10 cellular contexts compared by ENCODE assay signal in genomic region chr18:24075731-24076130, GRCh38.
DNase-seq lines count a peak whose midpoint lies in the region; ATAC-seq and TF ChIP-seq lines count a peak whose summit lies in the region.
"Had no signal": no experiment of that assay in that cellular context is flagged by ENCODE, and none has a peak within 500 bp of the region (broad histone marks: within the 10 kb centered on the region; RNA-seq: fewer than 3 reads in every experiment).

No MANE protein-coding gene starts in this region.

- no peaks in the 10 kb centered on the region for H3K27me3 ChIP-seq in CD4-positive, alpha-beta T cell (ENCODE audit: control insufficient read depth, insufficient read depth, low read length)
- no peaks in the 10 kb centered on the region for H3K27me3 ChIP-seq in GM23338 (ENCODE audit: insufficient read depth)

- intact Hi-C loops in CD4-positive, alpha-beta T cell (cut with DNase I, micrococcal nuclease), result no loop called here

- H3K36me3 Mint-ChIP-seq in CD4-positive, alpha-beta T cell (ENCODE audit: low read depth), result peaks cover 95% of the 10 kb centered on the region
- H3K36me3 Mint-ChIP-seq in GM23338 (ENCODE audit: low read depth), result peaks cover 24% of the 10 kb centered on the region
- peaks cover 71% of the 10 kb centered on the region for H3K36me3 Mint-ChIP-seq in activated CD4-positive, alpha-beta memory T cell treated with anti-CD3 and anti-CD28 coated beads, Interleukin-2, amount 10 ng/mL, durations not matched to agents 7 days and 5 days (ENCODE audit: low read depth)
- peaks cover 9 to 68% (median 25%) of the 10 kb centered on the region in 3 donors for H3K36me3 Mint-ChIP-seq in naive thymus-derived CD8-positive, alpha-beta T cell

- POLR2A ChIA-PET in CD4-positive, alpha-beta T cell (lab: Charles Lee), result interaction anchor here (0.8 to 1.5 kb wide), 3 partner anchors 11 to 61 kb away, joined by 3 to 6 read pairs (median 4); partner anchors contain the start of gene TTC39C
- POLR2A ChIA-PET in activated CD4-positive, alpha-beta memory T cell treated with anti-CD3 and anti-CD28 coated beads, Interleukin-2, amount 10 ng/mL, durations not matched to agents 7 days and 5 days (lab: Charles Lee), result interaction anchor here (0.7 to 2.3 kb wide), 6 partner anchors 9 to 184 kb away, joined by 3 to 12 read pairs (median 4); partner anchors contain the start of gene TTC39C
- POLR2A ChIA-PET in naive thymus-derived CD8-positive, alpha-beta T cell (lab: Charles Lee), result interaction anchor here (0.5 to 1.1 kb wide), 5 partner anchors 14 to 426 kb away, joined by 3 to 5 read pairs (median 4); partner anchors contain the start of gene TTC39C

- peaks cover 67% of the 10 kb centered on the region for H3K4me1 Mint-ChIP-seq in CD4-positive, alpha-beta T cell (ENCODE audit: low read depth)
- peaks cover 11% of the 10 kb centered on the region for H3K4me1 Mint-ChIP-seq in GM23338
- H3K4me1 Mint-ChIP-seq in activated CD4-positive, alpha-beta memory T cell treated with anti-CD3 and anti-CD28 coated beads, Interleukin-2, amount 10 ng/mL, durations not matched to agents 7 days and 5 days, result peaks cover 56% of the 10 kb centered on the region
- H3K4me1 Mint-ChIP-seq in naive thymus-derived CD8-positive, alpha-beta T cell, result peaks cover 19 to 45% (median 39%) of the 10 kb centered on the region in 4 donors

- H3K27me3 Mint-ChIP-seq in CD4-positive, alpha-beta T cell, result no peaks in the 10 kb centered on the region
- H3K27me3 Mint-ChIP-seq in GM23338 (ENCODE audit: insufficient read depth, low read depth, poor library complexity), result no peaks in the 10 kb centered on the region
- H3K27me3 Mint-ChIP-seq in activated CD4-positive, alpha-beta memory T cell treated with anti-CD3 and anti-CD28 coated beads, Interleukin-2, amount 10 ng/mL, durations not matched to agents 7 days and 5 days, result no peaks in the 10 kb centered on the region
- no peaks in the 10 kb centered on the region for H3K27me3 Mint-ChIP-seq in naive thymus-derived CD8-positive, alpha-beta T cell

- H3K4me3 Mint-ChIP-seq in CD4-positive, alpha-beta T cell, result no peak overlapping the region
- H3K4me3 Mint-ChIP-seq in GM23338, result no peak overlapping the region
- no peak overlapping the region for H3K4me3 Mint-ChIP-seq in activated CD4-positive, alpha-beta memory T cell treated with anti-CD3 and anti-CD28 coated beads, Interleukin-2, amount 10 ng/mL, durations not matched to agents 7 days and 5 days
- peak overlapping the region in 1 of 10 donors; percentile 46 for H3K4me3 Mint-ChIP-seq in naive thymus-derived CD8-positive, alpha-beta T cell

- H3F3A ChIP-seq in GM23338 (replicated peaks; ENCODE audit: low read depth), result 0 out of 2 replicates have a peak, but pooled peaks cover 3% of the 10 kb centered on the region

- H2AFZ ChIP-seq in GM23338, result no peak overlapping the region

- no peaks in the 10 kb centered on the region for H3K9me2 ChIP-seq in GM23338 (ENCODE audit: insufficient read depth)

- no peak for ATAC-seq in CD4-positive, alpha-beta T cell (ENCODE audit: poor library complexity)
- no peak for ATAC-seq in GM23338
- ATAC-seq in naive thymus-derived CD8-positive, alpha-beta T cell, result no peak

- CTCF ChIA-PET in CD4-positive, alpha-beta T cell (lab: Charles Lee), result interaction anchor here (0.5 to 2.1 kb wide), 24 partner anchors 8 to 636 kb away, joined by 3 to 13 read pairs (median 4); no protein-coding TSS in a partner anchor
- CTCF ChIA-PET in activated CD4-positive, alpha-beta memory T cell treated with anti-CD3 and anti-CD28 coated beads, Interleukin-2, amount 10 ng/mL, durations not matched to agents 7 days and 5 days (lab: Charles Lee), result interaction anchor here (0.7 to 1.3 kb wide), 6 partner anchors 11 to 778 kb away, joined by 3 to 6 read pairs (median 4); no protein-coding TSS in a partner anchor

- H3K36me3 ChIP-seq in GM23338 (ENCODE audit: insufficient read depth), result peaks cover 11% of the 10 kb centered on the region; the same call in 1 of the 2 replicates

- H4K20me1 ChIP-seq in GM23338 (replicated peaks; ENCODE audit: insufficient read depth), result 0 out of 2 replicates have a peak, but pooled peaks cover 5% of the 10 kb centered on the region

- peak overlapping the region; percentile 71 for H3K27ac Mint-ChIP-seq in CD4-positive, alpha-beta T cell
- H3K27ac Mint-ChIP-seq in GM23338, result no peak overlapping the region
- peak overlapping the region; percentile 60 for H3K27ac Mint-ChIP-seq in activated CD4-positive, alpha-beta memory T cell treated with anti-CD3 and anti-CD28 coated beads, Interleukin-2, amount 10 ng/mL, durations not matched to agents 7 days and 5 days
- peak overlapping the region in 9 of 10 donors; percentile 17 to 88 (median 76) for H3K27ac Mint-ChIP-seq in naive thymus-derived CD8-positive, alpha-beta T cell

- H3K79me2 ChIP-seq in GM23338 (replicated peaks; ENCODE audit: insufficient read depth), result peaks cover 6% of the 10 kb centered on the region

- no peak overlapping the region for H3K4me2 ChIP-seq in GM23338

- H3K27ac ChIP-seq in CD4-positive, alpha-beta T cell (ENCODE audit: low read depth, low read length), result no peak overlapping the region
- H3K27ac ChIP-seq in GM23338 (ENCODE audit: low read depth), result peak overlapping the region; percentile 65; the same call in 1 of the 2 replicates
- H3K27ac ChIP-seq: SK-N-MC had no signal

- no peaks in the 10 kb centered on the region for H3K9me3 ChIP-seq in CD4-positive, alpha-beta T cell (ENCODE audit: control insufficient read depth, low read length)

- TF ChIP-seq CTCF in CD4-positive, alpha-beta T cell (IDR thresholded peaks at IDR 0.05), result no peak
- no peak for TF ChIP-seq CTCF in GM23338 (conservative IDR thresholded peaks at IDR 0.05; ENCODE audit: low read depth in 2 of 2)

- H3K9me3 Mint-ChIP-seq in CD4-positive, alpha-beta T cell, result no peaks in the 10 kb centered on the region
- H3K9me3 Mint-ChIP-seq in GM23338, result peaks cover 4% of the 10 kb centered on the region; the same call in 1 of the 3 replicates
- H3K9me3 Mint-ChIP-seq in activated CD4-positive, alpha-beta memory T cell treated with anti-CD3 and anti-CD28 coated beads, Interleukin-2, amount 10 ng/mL, durations not matched to agents 7 days and 5 days, result peaks cover 2% of the 10 kb centered on the region
- peaks cover 0 to 3% (median 0%) of the 10 kb centered on the region in 9 donors for H3K9me3 Mint-ChIP-seq in naive thymus-derived CD8-positive, alpha-beta T cell

- no peak for DNase-seq in CD4-positive, alpha-beta T cell
- DNase-seq in GM23338 (ENCODE audit: low spot score) (no peak), SHP77 treated with DMSO at 0.1 percent for 48 hours (lab: John Stamatoyannopoulos, UW) (no peak), islet precursor cell (no peak), hepatic stellate cell (ENCODE audit: low spot score) (no peak)
- no peak for DNase-seq in activated CD4-positive, alpha-beta memory T cell treated with anti-CD3 and anti-CD28 coated beads, Interleukin-2, amount 10 ng/mL, durations not matched to agents 7 days and 5 days
- no peak for DNase-seq in naive thymus-derived CD8-positive, alpha-beta T cell
- no peak for DNase-seq in activated CD4-positive, CD25-positive, alpha-beta regulatory T cell (lab: John Stamatoyannopoulos, UW)
- DNase-seq: NCI-H1930 had no signal

- H3K4me3 ChIP-seq in GM23338, result no peak overlapping the region
- H3K4me3 ChIP-seq: SK-N-MC had no signal

- H3K4me1 ChIP-seq in GM23338 (ENCODE audit: insufficient read depth), result 0 out of 2 replicates have a peak, but pooled peaks cover 7% of the 10 kb centered on the region

TF ChIP-seq in GM23338, 12 proteins besides CTCF, POLR2A, EP300 and RAD21 (continues in another document):
- TF ChIP-seq, protein P1, sequence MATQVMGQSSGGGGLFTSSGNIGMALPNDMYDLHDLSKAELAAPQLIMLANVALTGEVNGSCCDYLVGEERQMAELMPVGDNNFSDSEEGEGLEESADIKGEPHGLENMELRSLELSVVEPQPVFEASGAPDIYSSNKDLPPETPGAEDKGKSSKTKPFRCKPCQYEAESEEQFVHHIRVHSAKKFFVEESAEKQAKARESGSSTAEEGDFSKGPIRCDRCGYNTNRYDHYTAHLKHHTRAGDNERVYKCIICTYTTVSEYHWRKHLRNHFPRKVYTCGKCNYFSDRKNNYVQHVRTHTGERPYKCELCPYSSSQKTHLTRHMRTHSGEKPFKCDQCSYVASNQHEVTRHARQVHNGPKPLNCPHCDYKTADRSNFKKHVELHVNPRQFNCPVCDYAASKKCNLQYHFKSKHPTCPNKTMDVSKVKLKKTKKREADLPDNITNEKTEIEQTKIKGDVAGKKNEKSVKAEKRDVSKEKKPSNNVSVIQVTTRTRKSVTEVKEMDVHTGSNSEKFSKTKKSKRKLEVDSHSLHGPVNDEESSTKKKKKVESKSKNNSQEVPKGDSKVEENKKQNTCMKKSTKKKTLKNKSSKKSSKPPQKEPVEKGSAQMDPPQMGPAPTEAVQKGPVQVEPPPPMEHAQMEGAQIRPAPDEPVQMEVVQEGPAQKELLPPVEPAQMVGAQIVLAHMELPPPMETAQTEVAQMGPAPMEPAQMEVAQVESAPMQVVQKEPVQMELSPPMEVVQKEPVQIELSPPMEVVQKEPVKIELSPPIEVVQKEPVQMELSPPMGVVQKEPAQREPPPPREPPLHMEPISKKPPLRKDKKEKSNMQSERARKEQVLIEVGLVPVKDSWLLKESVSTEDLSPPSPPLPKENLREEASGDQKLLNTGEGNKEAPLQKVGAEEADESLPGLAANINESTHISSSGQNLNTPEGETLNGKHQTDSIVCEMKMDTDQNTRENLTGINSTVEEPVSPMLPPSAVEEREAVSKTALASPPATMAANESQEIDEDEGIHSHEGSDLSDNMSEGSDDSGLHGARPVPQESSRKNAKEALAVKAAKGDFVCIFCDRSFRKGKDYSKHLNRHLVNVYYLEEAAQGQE (IDR thresholded peaks at IDR 0.05; ENCODE audit: unreplicated experiment), result no peak
- no peak for TF ChIP-seq ZNF331 (CRISPR knock-in tag; IDR thresholded peaks at IDR 0.05; ENCODE audit: low read depth)
- TF ChIP-seq ZNF114 (CRISPR knock-in tag; IDR thresholded peaks at IDR 0.05), result no peak
- no peak for TF ChIP-seq ETS1 (IDR thresholded peaks at IDR 0.05)
- TF ChIP-seq POLR2AphosphoS5 (IDR thresholded peaks at IDR 0.05; ENCODE audit: low read depth), result no peak
